Comparison of ENCODE assay signal across 19 cellular contexts in genomic region chr11:130475426-130476053, GRCh38. TPM values are rescaled to one million over a fixed set of nuclear protein-coding genes. Genes with fewer than 3 reads are reported as not detected.
A peak's percentile ranks its signal among the peaks of the same experiment; 100 is the strongest.
DNase-seq lines count a peak whose midpoint lies in the region; ATAC-seq and TF ChIP-seq lines count a peak whose summit lies in the region.
"Had no signal": no experiment of that assay in that cellular context is flagged by ENCODE, and none has a peak within 500 bp of the region (broad histone marks: within the 10 kb centered on the region; RNA-seq: fewer than 3 reads in every experiment).

No MANE protein-coding gene starts in this region.

- no peaks in the 10 kb centered on the region for H3K36me3 Mint-ChIP-seq in MCF 10A (ENCODE audit: insufficient read depth, unreplicated experiment)
- H3K36me3 Mint-ChIP-seq in stimulated activated effector memory CD8-positive, alpha-beta T cell treated with anti-CD3 and anti-CD28 coated beads, Interleukin-12 subunit alpha, Interleukin-12 subunit beta, amount 100 ng/mL, for 72 hours, result no peaks in the 10 kb centered on the region
- H3K36me3 Mint-ChIP-seq: IgD-negative memory B cell had no signal

- H3K36me3 ChIP-seq in breast epithelium, result no peaks in the 10 kb centered on the region
- no peaks in the 10 kb centered on the region for H3K36me3 ChIP-seq in MM.1S (replicated peaks; ENCODE audit: insufficient read depth, low read length)
- H3K36me3 ChIP-seq: HAP-1 had no signal

- BruUV-seq in MCF 10A (replicated peaks; lab: Mats Ljungman, UMichigan), result no TSS peak

- H3K4me1 Mint-ChIP-seq in MCF 10A (ENCODE audit: insufficient read depth, unreplicated experiment), result no peaks in the 10 kb centered on the region
- H3K4me1 Mint-ChIP-seq in stimulated activated effector memory CD8-positive, alpha-beta T cell treated with anti-CD3 and anti-CD28 coated beads, Interleukin-12 subunit alpha, Interleukin-12 subunit beta, amount 100 ng/mL, for 72 hours, result no peaks in the 10 kb centered on the region
- H3K4me1 Mint-ChIP-seq: IgD-negative memory B cell had no signal

- no peak overlapping the region for H3K4me3 ChIP-seq in breast epithelium
- H3K4me3 ChIP-seq in MM.1S (ENCODE audit: low read length), result no peak overlapping the region
- H3K4me3 ChIP-seq: HAP-1 had no signal

- H2AFZ ChIP-seq in MM.1S (ENCODE audit: low read length), result no peak overlapping the region

- DNase-seq in breast epithelium (ENCODE audit: low spot score in 2 of 2) (no peak), MCF 10A (ENCODE audit: unreplicated experiment) (no peak), RPMI7951 (ENCODE audit: low read depth) (peak; percentile 72), islet precursor cell (peak; percentile 40), posterior vena cava (ENCODE audit: low spot score) (no peak), MM.1S (no peak)
- DNase-seq in stimulated activated effector memory CD8-positive, alpha-beta T cell treated with anti-CD3 and anti-CD28 coated beads, Interleukin-12 subunit alpha, Interleukin-12 subunit beta, amount 100 ng/mL, for 72 hours (ENCODE audit: low spot score in 2 of 2), result no peak
- DNase-seq: EL, NCI-H1436, NCI-H2029 treated with DMSO at 0.1 percent for 48 hours, NCI-H510A, NCI-H82 had no signal

- no peaks in the 10 kb centered on the region for H3F3A ChIP-seq in MM.1S (ENCODE audit: insufficient read depth, low read length)

- no peak for ATAC-seq in stimulated activated effector memory CD8-positive, alpha-beta T cell treated with anti-CD3 and anti-CD28 coated beads, Interleukin-12 subunit alpha, Interleukin-12 subunit beta, amount 100 ng/mL, for 72 hours
- ATAC-seq in HG02678 (IDR thresholded peaks at IDR 0.05; ENCODE audit: unreplicated experiment), result no peak

- H4K20me1 ChIP-seq in MM.1S (ENCODE audit: insufficient read depth, low read length), result no peaks in the 10 kb centered on the region

- H3K9me3 Mint-ChIP-seq in MCF 10A (ENCODE audit: unreplicated experiment), result no peaks in the 10 kb centered on the region
- H3K9me3 Mint-ChIP-seq in stimulated activated effector memory CD8-positive, alpha-beta T cell treated with anti-CD3 and anti-CD28 coated beads, Interleukin-12 subunit alpha, Interleukin-12 subunit beta, amount 100 ng/mL, for 72 hours, result no peaks in the 10 kb centered on the region
- H3K9me3 Mint-ChIP-seq: IgD-negative memory B cell had no signal

- H3K9me2 ChIP-seq in MM.1S (replicated peaks; ENCODE audit: insufficient read depth, low read length), result no peaks in the 10 kb centered on the region

- H3K9ac ChIP-seq in MM.1S (ENCODE audit: low read length), result no peak overlapping the region

- TF ChIP-seq POLR2A in breast epithelium (IDR thresholded peaks at IDR 0.05), result no peak

- H3K9me3 ChIP-seq in breast epithelium (no peaks in the 10 kb centered on the region), MM.1S (replicated peaks; ENCODE audit: insufficient read depth, low read length) (no peaks in the 10 kb centered on the region)
- H3K9me3 ChIP-seq: HAP-1 had no signal

- TF ChIP-seq CTCF in breast epithelium (IDR thresholded peaks at IDR 0.05) (no peak), MCF 10A (IDR thresholded peaks at IDR 0.05; ENCODE audit: unreplicated experiment) (no peak), MM.1S (IDR thresholded peaks at IDR 0.05; ENCODE audit: low read length) (no peak)

- CTCF ChIA-PET in MCF 10A (lab: Yijun Ruan, JAX), result interaction anchor here (1.1 to 1.3 kb wide), 2 partner anchors 34 to 41 kb away, joined by 3 to 5 read pairs; no protein-coding TSS in a partner anchor

- H3K27ac Mint-ChIP-seq in MCF 10A (ENCODE audit: low read depth, unreplicated experiment), result no peak overlapping the region
- H3K27ac Mint-ChIP-seq in stimulated activated effector memory CD8-positive, alpha-beta T cell treated with anti-CD3 and anti-CD28 coated beads, Interleukin-12 subunit alpha, Interleukin-12 subunit beta, amount 100 ng/mL, for 72 hours, result peak overlapping the region; percentile 52
- H3K27ac Mint-ChIP-seq: IgD-negative memory B cell had no signal

- H3K4me3 Mint-ChIP-seq in MCF 10A (ENCODE audit: unreplicated experiment), result no peak overlapping the region
- H3K4me3 Mint-ChIP-seq in stimulated activated effector memory CD8-positive, alpha-beta T cell treated with anti-CD3 and anti-CD28 coated beads, Interleukin-12 subunit alpha, Interleukin-12 subunit beta, amount 100 ng/mL, for 72 hours, result no peak overlapping the region
- H3K4me3 Mint-ChIP-seq: IgD-negative memory B cell had no signal

- H3K27me3 ChIP-seq in breast epithelium (no peaks in the 10 kb centered on the region), MM.1S (replicated peaks; ENCODE audit: insufficient read depth, low read length) (no peaks in the 10 kb centered on the region)

- H3K27ac ChIP-seq in breast epithelium (peak overlapping the region; percentile 40 to 92), MM.1S (ENCODE audit: low read length) (no peak overlapping the region)
- H3K27ac ChIP-seq: C4-2B had no signal

- H3K4me1 ChIP-seq in breast epithelium, result peaks cover 0 to 10% of the 10 kb centered on the region in 2 donors
- H3K4me1 ChIP-seq in MM.1S (ENCODE audit: low read length), result no peaks in the 10 kb centered on the region
- H3K4me1 ChIP-seq: HAP-1 had no signal

- H3K79me2 ChIP-seq in MM.1S (ENCODE audit: low read length), result no peaks in the 10 kb centered on the region

- H3K4me2 ChIP-seq in MM.1S (ENCODE audit: low read depth, low read length), result no peak overlapping the region

- intact Hi-C loops in breast epithelium (cut with DNase I; ENCODE audit: low total_unique reads) (no loop called here), MCF 10A (cut with micrococcal nuclease) (no loop called here), posterior vena cava (cut with DNase I) (no loop called here)

- H3K27me3 Mint-ChIP-seq in MCF 10A (ENCODE audit: insufficient read depth, unreplicated experiment), result no peaks in the 10 kb centered on the region
- H3K27me3 Mint-ChIP-seq: IgD-negative memory B cell had no signal

- POLR2A ChIA-PET in MCF 10A (lab: Yijun Ruan, JAX), result interaction anchor here (0.6 kb wide), 1 partner anchor 1946 kb away, joined by 3 read pairs; no protein-coding TSS in a partner anchor

RNA-seq across cellular contexts. Expression of gene ADAMTS15, which starts 27.1 kb away (rescaled TPM):
- total RNA-seq in breast epithelium (10 to 100 TPM; 17.9 to 22.6 (median 21.9) TPM), MCF 10A (2022) (0.54 and 0.70 TPM in 2 replicates), posterior vena cava (10 to 100 TPM in 1 of 2 donors, 1 to 10 TPM in 1; 6.3 to 20.7 TPM)
- total RNA-seq in RPMI7951 (2014; rRNA removed; shearing (Covaris generic)), result 2.3 and 2.5 TPM in 2 replicates
- total RNA-seq: HT-29 had no signal

RNA-seq across cellular contexts. Expression of gene ADAMTS8, which starts 47.1 kb away (rescaled TPM):
- 1 to 10 TPM in 1 of 3 donors, under 1 TPM in 2; 0.32 to 2.0 (median 0.44) TPM for total RNA-seq in breast epithelium
- total RNA-seq in MCF 10A (2022), result not detected in 2 replicates
- total RNA-seq in RPMI7951 (2014; rRNA removed; shearing (Covaris generic)), result not detected in 2 replicates
- 1 to 10 TPM in 1 of 2 donors, under 1 TPM in 1; 0.86 to 3.4 TPM for total RNA-seq in posterior vena cava
- total RNA-seq: A172, HT-29, LHCN-M2 had no signal

Comparison
In these comparisons a context has a peak if more than half of its experiments do, and no peak if none do; other contexts are left out.
1. DNase-seq: peak in RPMI7951 (single experiment) and islet precursor cell (single experiment); none in breast epithelium (0 of 2), MCF 10A (single experiment), stimulated activated effector memory CD8-positive, alpha-beta T cell treated with anti-CD3 and anti-CD28 coated beads, Interleukin-12 subunit alpha, Interleukin-12 subunit beta, amount 100 ng/mL, for 72 hours (0 of 2), posterior vena cava (single experiment) and MM.1S (single experiment).